ENCODE assay signal across 1 cellular context in the genomic region with DNA sequence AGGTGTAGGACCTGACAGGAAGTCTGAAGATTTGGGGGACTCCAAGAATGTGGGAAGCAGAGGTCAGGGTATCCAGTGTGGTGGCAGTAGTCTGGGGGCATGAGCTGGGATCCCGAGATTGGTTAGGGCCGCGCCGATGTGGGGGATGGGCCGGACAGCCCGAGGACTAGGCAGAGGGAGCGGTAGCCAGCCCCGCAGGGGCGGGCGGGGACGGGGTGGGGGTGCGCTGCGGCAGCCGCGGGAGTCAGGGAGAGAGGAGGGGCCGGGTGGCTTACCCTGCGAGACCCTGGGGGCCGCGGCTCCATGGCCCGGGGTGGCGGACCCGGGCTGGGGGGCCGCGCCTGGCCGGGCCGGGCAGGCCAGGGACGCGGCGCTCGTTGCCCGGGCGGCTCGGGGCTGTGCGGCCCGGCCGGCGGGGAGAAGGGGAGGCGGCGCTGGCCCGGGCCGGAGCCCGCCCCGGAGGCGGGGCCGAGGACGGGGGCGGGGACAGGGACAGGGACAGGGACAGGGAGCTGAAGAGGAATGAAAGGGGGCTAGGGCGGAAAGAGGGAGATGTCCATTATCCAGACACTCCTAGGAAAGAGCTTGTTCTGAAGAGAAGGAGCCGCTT.
TF ChIP-seq lines count a peak whose summit lies in the region.

No MANE protein-coding gene starts in this region.

TF ChIP-seq in IMR-90, 13 proteins besides CTCF, POLR2A, EP300 and RAD21:
- TF ChIP-seq CHD1 (IDR thresholded peaks at IDR 0.05; ENCODE audit: low read depth, low read length), result no peak
- TF ChIP-seq, protein P1, sequence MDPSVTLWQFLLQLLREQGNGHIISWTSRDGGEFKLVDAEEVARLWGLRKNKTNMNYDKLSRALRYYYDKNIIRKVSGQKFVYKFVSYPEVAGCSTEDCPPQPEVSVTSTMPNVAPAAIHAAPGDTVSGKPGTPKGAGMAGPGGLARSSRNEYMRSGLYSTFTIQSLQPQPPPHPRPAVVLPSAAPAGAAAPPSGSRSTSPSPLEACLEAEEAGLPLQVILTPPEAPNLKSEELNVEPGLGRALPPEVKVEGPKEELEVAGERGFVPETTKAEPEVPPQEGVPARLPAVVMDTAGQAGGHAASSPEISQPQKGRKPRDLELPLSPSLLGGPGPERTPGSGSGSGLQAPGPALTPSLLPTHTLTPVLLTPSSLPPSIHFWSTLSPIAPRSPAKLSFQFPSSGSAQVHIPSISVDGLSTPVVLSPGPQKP (IDR thresholded peaks at IDR 0.05; ENCODE audit: borderline replicate concordance, low read depth, low read length), result no peak
- no peak for TF ChIP-seq MAFK (IDR thresholded peaks at IDR 0.05; ENCODE audit: low read depth, low read length)
- no peak for TF ChIP-seq RFX5 (IDR thresholded peaks at IDR 0.05; ENCODE audit: low read depth, low read length)
- TF ChIP-seq CEBPB (IDR thresholded peaks at IDR 0.05; ENCODE audit: low read depth, low read length), result no peak
- TF ChIP-seq BHLHE40 (IDR thresholded peaks at IDR 0.05; ENCODE audit: low read depth, low read length), result no peak
- TF ChIP-seq FOS (IDR thresholded peaks at IDR 0.05; ENCODE audit: low read depth, low read length), result no peak
- TF ChIP-seq MXI1 (IDR thresholded peaks at IDR 0.05; ENCODE audit: borderline replicate concordance, low read depth, low read length), result no peak
- TF ChIP-seq SMC3 (IDR thresholded peaks at IDR 0.05; ENCODE audit: low read depth, low read length), result no peak
- TF ChIP-seq NFE2L2 (IDR thresholded peaks at IDR 0.05; ENCODE audit: low read depth, low read length), result no peak
- no peak for TF ChIP-seq RCOR1 (IDR thresholded peaks at IDR 0.05; ENCODE audit: insufficient replicate concordance, low read length)
- TF ChIP-seq MAZ (IDR thresholded peaks at IDR 0.05; ENCODE audit: borderline replicate concordance, low read depth, low read length), result no peak
